Comparison of ENCODE assay signal across 1 cellular context in genomic region chr6:142570221-142570671, GRCh38.
TF ChIP-seq lines count a peak whose summit lies in the region.

No MANE protein-coding gene starts in this region.

TF ChIP-seq in WTC11, 78 proteins besides CTCF, POLR2A, EP300 and RAD21 (continued from another document):
- TF ChIP-seq OVOL2 (CRISPR knock-in tag; IDR thresholded peaks at IDR 0.05; ENCODE audit: borderline replicate concordance) (no peak), TP53 (CRISPR knock-in tag; IDR thresholded peaks at IDR 0.05) (no peak), USF2 (CRISPR knock-in tag; IDR thresholded peaks at IDR 0.05) (no peak), ZNF423 (CRISPR knock-in tag; IDR thresholded peaks at IDR 0.05) (no peak), STAT6 (CRISPR knock-in tag; conservative IDR thresholded peaks at IDR 0.05; ENCODE audit: low read depth) (no peak), IRF2 (CRISPR knock-in tag; IDR thresholded peaks at IDR 0.05; ENCODE audit: borderline replicate concordance, low read depth) (no peak), ZNF671 (CRISPR knock-in tag; IDR thresholded peaks at IDR 0.05) (no peak), SOX15 (CRISPR knock-in tag; IDR thresholded peaks at IDR 0.05) (no peak), FOXK1 (CRISPR knock-in tag; IDR thresholded peaks at IDR 0.05) (no peak), AR (CRISPR knock-in tag; IDR thresholded peaks at IDR 0.05) (no peak), RORB (CRISPR knock-in tag; IDR thresholded peaks at IDR 0.05) (no peak), CDX4 (CRISPR knock-in tag; IDR thresholded peaks at IDR 0.05; ENCODE audit: borderline replicate concordance) (no peak), ATF1 (CRISPR knock-in tag; IDR thresholded peaks at IDR 0.05) (no peak)
